Comparison of ENCODE assay signal across 20 cellular contexts in the genomic region with DNA sequence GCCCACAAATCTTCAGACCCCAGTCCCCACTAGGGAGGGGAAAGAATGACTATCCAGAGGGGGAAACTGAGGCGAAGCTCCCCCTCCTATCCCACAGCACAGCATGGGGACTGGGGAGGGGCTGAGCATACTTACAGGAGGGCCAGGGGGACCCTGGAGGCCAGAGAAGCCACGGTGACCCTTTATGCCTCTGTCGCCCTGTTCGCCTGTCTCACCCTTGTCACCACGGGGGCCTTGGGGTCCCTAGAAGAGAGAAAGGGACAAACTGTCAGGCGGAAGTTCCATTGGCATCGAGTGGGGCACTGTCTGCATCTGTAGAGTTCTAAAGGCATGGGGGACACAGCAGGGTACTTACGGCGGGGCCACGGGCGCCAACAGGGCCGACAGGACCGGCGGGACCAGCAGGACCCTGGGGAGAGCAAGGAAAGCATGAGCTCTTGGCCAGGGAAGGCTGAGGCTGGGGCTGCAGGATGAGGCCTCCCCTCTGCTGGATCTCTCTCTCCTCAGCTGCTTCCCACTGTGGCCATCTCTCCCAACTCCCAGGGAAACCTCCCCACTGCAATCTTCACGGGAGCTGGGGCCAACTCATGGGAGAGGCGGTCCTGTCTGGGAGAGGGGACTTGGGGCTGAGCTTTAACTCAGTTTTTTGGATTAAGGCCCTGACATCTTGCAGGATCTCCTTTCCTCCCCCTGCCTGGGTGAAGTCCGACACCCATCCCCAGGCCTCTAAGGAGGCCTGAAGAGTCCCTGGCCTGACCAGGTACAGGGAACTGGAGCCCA. TPM values are rescaled to one million over a fixed set of nuclear protein-coding genes. Genes with fewer than 3 reads are reported as not detected.
DNase-seq lines count a peak whose midpoint lies in the region; FAIRE-seq and TF ChIP-seq lines count a peak whose summit lies in the region.
"Had no signal": no experiment of that assay in that cellular context is flagged by ENCODE, and none has a peak within 500 bp of the region (broad histone marks: within the 10 kb centered on the region; RNA-seq: fewer than 3 reads in every experiment).

No MANE protein-coding gene starts in this region.

- DNase-seq in AG10803 (ENCODE audit: low read depth): peak; percentile 90
- no peak for DNase-seq in ascending aorta (ENCODE audit: low spot score in 2 of 2)
- DNase-seq in fibroblast of the aortic adventitia (ENCODE audit: low read depth): peak; percentile 85
- no peak for DNase-seq in sigmoid colon
- DNase-seq in activated CD4-positive, alpha-beta memory T cell treated with anti-CD3 and anti-CD28 coated beads for 36 hours: no peak
- DNase-seq in NCI-H146 treated with DMSO at 0.1 percent for 48 hours (lab: John Stamatoyannopoulos, UW; ENCODE audit: unreplicated experiment): no peak
- no peak for DNase-seq in HTR-8/SVneo (ENCODE audit: insufficient read length, low spot score)
- DNase-seq in dermis blood vessel endothelial cell: no peak
- DNase-seq: activated CD4-positive, alpha-beta T cell treated with anti-CD3 and anti-CD28 coated beads, Interleukin-2, amount 10 ng/mL, durations not matched to agents 24 days and 14 days; activated CD8-positive, alpha-beta memory T cell treated with anti-CD3 and anti-CD28 coated beads, Interleukin-2, amount 50 U/mL, for 48 hours; activated gamma-delta T cell; amniotic stem cell; CD4-positive, alpha-beta memory T cell; DMS53; NCI-H1694 treated with DMSO at 0.1 percent for 48 hours; NCI-H2227 treated with DMSO at 0.1 percent for 48 hours; SW 1271 had no signal

- CTCF ChIA-PET in activated CD4-positive, alpha-beta memory T cell treated with anti-CD3 and anti-CD28 coated beads for 36 hours (lab: Charles Lee): interaction anchor here (0.6 to 1.0 kb wide), 2 partner anchors 12 to 495 kb away, joined by 3 read pairs; no protein-coding TSS in a partner anchor

- TF ChIP-seq CTCF in AG10803 (conservative IDR thresholded peaks at IDR 0.05; ENCODE audit: low read length) (no peak), ascending aorta (IDR thresholded peaks at IDR 0.05) (no peak), fibroblast of the aortic adventitia (IDR thresholded peaks at IDR 0.05; ENCODE audit: insufficient read depth, low read length) (no peak), sigmoid colon (IDR thresholded peaks at IDR 0.05) (no peak)

- H3K9me3 ChIP-seq in ascending aorta: no peaks in the 10 kb centered on the region
- no peaks in the 10 kb centered on the region for H3K9me3 ChIP-seq in sigmoid colon

- H3K27ac ChIP-seq in ascending aorta: peak overlapping the region; percentile 97 to 99
- peak overlapping the region in 3 of 4 donors; percentile 80 to 99 (median 94) for H3K27ac ChIP-seq in sigmoid colon

- H3K4me1 ChIP-seq in ascending aorta (peaks cover 8 to 24% of the 10 kb centered on the region in 2 donors), sigmoid colon (peaks cover 3 to 87% (median 63%) of the 10 kb centered on the region in 4 donors)

- H3K27me3 Mint-ChIP-seq in activated CD4-positive, alpha-beta memory T cell treated with anti-CD3 and anti-CD28 coated beads for 36 hours: no peaks in the 10 kb centered on the region
- H3K27me3 Mint-ChIP-seq: activated CD4-positive, alpha-beta T cell treated with anti-CD3 and anti-CD28 coated beads, Interleukin-2, amount 10 ng/mL, durations not matched to agents 24 days and 14 days; CD4-positive, alpha-beta memory T cell had no signal

- FAIRE-seq in HTR-8/SVneo (lab: Jason Lieb, UNC): no peak
- FAIRE-seq: endometrium had no signal

- H3K4me3 ChIP-seq in AG10803 (ENCODE audit: low read length) (peak overlapping the region; percentile 3; the same call in 1 of the 2 replicates), ascending aorta (no peak overlapping the region), fibroblast of the aortic adventitia (ENCODE audit: low read depth, low read length) (peak overlapping the region; percentile 9), sigmoid colon (no peak overlapping the region)

- H3K4me3 Mint-ChIP-seq in activated CD4-positive, alpha-beta memory T cell treated with anti-CD3 and anti-CD28 coated beads for 36 hours: no peak overlapping the region
- H3K4me3 Mint-ChIP-seq: activated CD4-positive, alpha-beta T cell treated with anti-CD3 and anti-CD28 coated beads, Interleukin-2, amount 10 ng/mL, durations not matched to agents 24 days and 14 days; CD4-positive, alpha-beta memory T cell had no signal

- POLR2A ChIA-PET in activated CD4-positive, alpha-beta memory T cell treated with anti-CD3 and anti-CD28 coated beads for 36 hours (lab: Charles Lee): no interaction called here

- no peaks in the 10 kb centered on the region for H3K27me3 ChIP-seq in ascending aorta
- no peaks in the 10 kb centered on the region for H3K27me3 ChIP-seq in sigmoid colon

- no peak overlapping the region for H3K27ac Mint-ChIP-seq in activated CD4-positive, alpha-beta memory T cell treated with anti-CD3 and anti-CD28 coated beads for 36 hours
- H3K27ac Mint-ChIP-seq: activated CD4-positive, alpha-beta T cell treated with anti-CD3 and anti-CD28 coated beads, Interleukin-2, amount 10 ng/mL, durations not matched to agents 24 days and 14 days had no signal

- H3K36me3 ChIP-seq in ascending aorta (peaks cover 67 to 73% of the 10 kb centered on the region in 2 donors), sigmoid colon (peaks cover 73 to 82% (median 75%) of the 10 kb centered on the region in 4 donors)

- peaks cover 11% of the 10 kb centered on the region for H3K4me1 Mint-ChIP-seq in activated CD4-positive, alpha-beta memory T cell treated with anti-CD3 and anti-CD28 coated beads for 36 hours (ENCODE audit: low read depth)

- TF ChIP-seq POLR2A in sigmoid colon (IDR thresholded peaks at IDR 0.05): no peak

- no peaks in the 10 kb centered on the region for H3K9me3 Mint-ChIP-seq in activated CD4-positive, alpha-beta memory T cell treated with anti-CD3 and anti-CD28 coated beads for 36 hours
- H3K9me3 Mint-ChIP-seq: activated CD4-positive, alpha-beta T cell treated with anti-CD3 and anti-CD28 coated beads, Interleukin-2, amount 10 ng/mL, durations not matched to agents 24 days and 14 days had no signal

- intact Hi-C loops in ascending aorta (cut with DNase I): no loop called here
- intact Hi-C loops in sigmoid colon (cut with DNase I): no loop called here
- intact Hi-C loops in activated CD4-positive, alpha-beta memory T cell treated with anti-CD3 and anti-CD28 coated beads for 36 hours (cut with micrococcal nuclease): no loop called here

- 84 to 88% methylated on average over 17 of the region's 17 CpGs for WGBS in sigmoid colon, 2 donors

- no peak for TF ChIP-seq EP300 in sigmoid colon (IDR thresholded peaks at IDR 0.05)

- H3K36me3 Mint-ChIP-seq in activated CD4-positive, alpha-beta memory T cell treated with anti-CD3 and anti-CD28 coated beads for 36 hours: no peaks in the 10 kb centered on the region
- H3K36me3 Mint-ChIP-seq: CD4-positive, alpha-beta memory T cell had no signal

RNA-seq across cellular contexts. Expression of a gene that starts 13.5 kb away (rescaled TPM):
- 547 TPM for total RNA-seq in ascending aorta
- total RNA-seq in fibroblast of the aortic adventitia (ENCODE audit: low replicate concordance): 2,633 and 16,513 TPM in 2 replicates
- total RNA-seq in sigmoid colon: 100 to 1,000 TPM in 1 of 4 donors, 10 to 100 TPM in 3; 43.6 to 459 (median 71.4) TPM
- 10 to 100 TPM in 2 of 3 donors, 1 to 10 TPM in 1; 7.8 to 96.7 (median 10.2) TPM for polyA plus RNA-seq in sigmoid colon
- 1 to 10 TPM; 2.3 to 3.7 TPM for total RNA-seq in activated CD4-positive, alpha-beta memory T cell treated with anti-CD3 and anti-CD28 coated beads for 36 hours
- total RNA-seq in dermis blood vessel endothelial cell: 4.2 and 12.6 TPM in 2 replicates
- polyA plus RNA-seq: CD4-positive, alpha-beta memory T cell had no signal

RNA-seq across cellular contexts. Expression of a gene that starts 22.1 kb away (rescaled TPM):
- total RNA-seq in ascending aorta (78.5 TPM), fibroblast of the aortic adventitia (ENCODE audit: low replicate concordance) (0.65 and 0.90 TPM in 2 replicates), sigmoid colon (10 to 100 TPM; 27.3 to 80.1 (median 56.1) TPM), dermis blood vessel endothelial cell (not detected in 2 replicates)
- polyA plus RNA-seq in sigmoid colon: 1 to 10 TPM; 2.5 to 7.2 (median 4.6) TPM
- under 1 TPM in 1 of 2 experiments, not detected in 1; 0.59 TPM for total RNA-seq in activated CD4-positive, alpha-beta memory T cell treated with anti-CD3 and anti-CD28 coated beads for 36 hours
- total RNA-seq: CD4-positive, alpha-beta memory T cell; cerebellum; glomerular endothelial cell had no signal
- polyA plus RNA-seq: CD4-positive, alpha-beta memory T cell had no signal

RNA-seq across cellular contexts. Expression of a gene that starts 37.5 kb away (rescaled TPM):
- total RNA-seq in ascending aorta: 63.5 TPM
- total RNA-seq in fibroblast of the aortic adventitia (ENCODE audit: low replicate concordance): 59.3 and 85.4 TPM in 2 replicates
- total RNA-seq in sigmoid colon: 10 to 100 TPM; 15.3 to 18.8 (median 16.8) TPM
- polyA plus RNA-seq in sigmoid colon: 10 to 100 TPM in 2 of 3 donors, 1 to 10 TPM in 1; 9.0 to 38.7 (median 10.9) TPM
- 10 to 100 TPM; 84.3 to 86.1 TPM for total RNA-seq in activated CD4-positive, alpha-beta memory T cell treated with anti-CD3 and anti-CD28 coated beads for 36 hours
- total RNA-seq in dermis blood vessel endothelial cell: 35.2 and 45.8 TPM in 2 replicates

RNA-seq across cellular contexts. Expression of a gene that starts 58.0 kb away (rescaled TPM):
- total RNA-seq in ascending aorta: 3.2 TPM
- 1.6 and 5.1 TPM in 2 replicates for total RNA-seq in fibroblast of the aortic adventitia (ENCODE audit: low replicate concordance)
- 1 to 10 TPM in 1 of 4 donors, under 1 TPM in 3; 0.16 to 2.5 (median 0.63) TPM for total RNA-seq in sigmoid colon
- polyA plus RNA-seq in sigmoid colon: 1 to 10 TPM in 2 of 3 donors, under 1 TPM in 1; 0.92 to 1.3 (median 1.2) TPM
- total RNA-seq in activated CD4-positive, alpha-beta memory T cell treated with anti-CD3 and anti-CD28 coated beads for 36 hours: 1 to 10 TPM; 3.4 to 3.7 TPM
- 5.1 and 5.8 TPM in 2 replicates for total RNA-seq in dermis blood vessel endothelial cell

Comparison
In these comparisons a context has a peak if more than half of its experiments do, and no peak if none do; other contexts are left out.
1. DNase-seq: peak in AG10803 (single experiment) and fibroblast of the aortic adventitia (single experiment); none in ascending aorta (0 of 2), sigmoid colon (single experiment), activated CD4-positive, alpha-beta memory T cell treated with anti-CD3 and anti-CD28 coated beads for 36 hours (single experiment), NCI-H146 treated with DMSO at 0.1 percent for 48 hours (single experiment), HTR-8/SVneo (single experiment) and dermis blood vessel endothelial cell (single experiment).
2. H3K4me3 ChIP-seq: peak in AG10803 (single experiment) and fibroblast of the aortic adventitia (single experiment); none in ascending aorta (0 of 2) and sigmoid colon (0 of 4).
3. RNA of a gene that starts 22.1 kb away (total RNA-seq): 78.5 TPM in ascending aorta (single experiment) and 27.3 to 80.1 TPM in sigmoid colon; 0.65 to 0.90 TPM in fibroblast of the aortic adventitia, 0.59 TPM in activated CD4-positive, alpha-beta memory T cell treated with anti-CD3 and anti-CD28 coated beads for 36 hours and not detected in dermis blood vessel endothelial cell; every median in the first group is over 10 times any median in the second.